14 cellular contexts compared by ENCODE assay signal in the genomic region with DNA sequence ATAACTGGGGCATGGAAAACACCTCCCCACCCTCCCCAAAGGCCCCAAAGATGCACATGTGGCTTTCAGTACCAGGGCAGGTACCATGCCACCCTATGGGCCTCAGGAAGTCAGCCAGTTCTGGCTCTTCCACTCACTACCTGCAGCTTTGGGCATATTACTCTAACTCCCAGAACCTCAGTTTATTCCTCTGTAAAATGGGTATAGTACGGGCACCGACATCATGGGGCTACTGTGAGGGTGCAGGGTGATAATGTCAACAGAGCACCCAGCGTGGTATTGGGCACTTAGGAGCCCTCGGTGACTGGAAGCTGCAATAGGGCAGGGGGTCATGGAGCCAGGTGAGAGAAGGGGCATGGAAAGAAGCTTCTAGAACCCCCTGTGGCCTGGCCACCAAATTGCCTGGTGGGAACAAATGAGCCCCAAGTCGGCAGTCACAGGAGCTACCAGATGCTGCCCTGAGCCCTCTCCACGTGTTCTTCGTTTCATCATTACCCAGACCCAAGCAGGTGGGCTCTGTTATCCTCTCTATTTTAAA.
A peak's percentile ranks its signal among the peaks of the same experiment; 100 is the strongest.
DNase-seq lines count a peak whose midpoint lies in the region; ATAC-seq, FAIRE-seq and TF ChIP-seq lines count a peak whose summit lies in the region.
"Had no signal": no experiment of that assay in that cellular context is flagged by ENCODE, and none has a peak within 500 bp of the region (broad histone marks: within the 10 kb centered on the region; RNA-seq: fewer than 3 reads in every experiment).

No MANE protein-coding gene starts in this region.

- H2BK120ac ChIP-seq in mesenchymal stem cell (ENCODE audit: low read depth, low read length) = no peak overlapping the region

- H3K27me3 Mint-ChIP-seq in activated T-cell treated with anti-CD3 and anti-CD28 coated beads, Interleukin-2, amount 50 U/mL, for 24 hours = no peaks in the 10 kb centered on the region

- peak overlapping the region in 1 of 2 experiments; percentile 28 for H3K18ac ChIP-seq in mesenchymal stem cell (ENCODE audit: low read depth in 1 of 2, low read length in 2 of 2)

- peak overlapping the region in 1 of 2 experiments; percentile 83 for H2BK12ac ChIP-seq in mesenchymal stem cell (ENCODE audit: low read length in 2 of 2)

- H3K27ac ChIP-seq in K562 (ENCODE audit: extremely low read depth, low read depth, low read length) (peak overlapping the region; percentile 54; the same call in 2 of the 3 replicates), mesenchymal stem cell (ENCODE audit: low read length, poor library complexity, severe bottlenecking) (no peak overlapping the region), transverse colon (peak overlapping the region in 3 of 4 donors; percentile 13 to 32 (median 29)), A673 (ENCODE audit: low read depth, low read length, poor library complexity, severe bottlenecking) (no peak overlapping the region), right cardiac atrium (ENCODE audit: low read length) (no peak overlapping the region), uterus (peak overlapping the region in 1 of 2 donors; percentile 34)
- H3K27ac ChIP-seq: BLaER1 treated with 17β-estradiol and CSF1 and Interleukin-3, amounts not matched to agents 10 nM and 100 nM had no signal

- H3K27me3 ChIP-seq in K562 (ENCODE audit: control insufficient read depth in 2 of 2, insufficient read depth in 2 of 2, low read length in 2 of 2) (no peaks in the 10 kb centered on the region), mesenchymal stem cell (ENCODE audit: control insufficient read depth in 1 of 2, insufficient read depth in 1 of 2, low read length in 2 of 2) (peaks cover 0 to 13% of the 10 kb centered on the region in 2 experiments), transverse colon (no peaks in the 10 kb centered on the region), A673 (replicated peaks; ENCODE audit: insufficient read depth, low read depth, low read length, poor library complexity) (no peaks in the 10 kb centered on the region), right cardiac atrium (ENCODE audit: control insufficient read depth, insufficient read depth) (no peaks in the 10 kb centered on the region), uterus (no peaks in the 10 kb centered on the region)
- H3K27me3 ChIP-seq: BLaER1 treated with 17β-estradiol and CSF1 and Interleukin-3, amounts not matched to agents 10 nM and 100 nM had no signal

- H3K4me1 ChIP-seq in K562 (replicated peaks in 1 of 2; ENCODE audit: control insufficient read depth in 2 of 2, insufficient read depth in 2 of 2, low read length in 2 of 2) (peaks cover 41 to 45% of the 10 kb centered on the region in 2 experiments), mesenchymal stem cell (ENCODE audit: control insufficient read depth, insufficient read depth, low read depth, low read length) (peaks cover 24% of the 10 kb centered on the region), transverse colon (peaks cover 10 to 30% (median 14%) of the 10 kb centered on the region in 4 donors), A673 (ENCODE audit: insufficient read depth, low read length, poor library complexity, severe bottlenecking) (no peaks in the 10 kb centered on the region), right cardiac atrium (ENCODE audit: control insufficient read depth, insufficient read depth, low read length) (peaks cover 12% of the 10 kb centered on the region), uterus (peaks cover 3 to 8% of the 10 kb centered on the region in 2 donors)

- H3K4me3 Mint-ChIP-seq in activated T-cell treated with anti-CD3 and anti-CD28 coated beads, Interleukin-2, amount 50 U/mL, for 24 hours = no peak overlapping the region

- H4K8ac ChIP-seq in mesenchymal stem cell (ENCODE audit: low read length) = peak overlapping the region; percentile 23

- no peaks in the 10 kb centered on the region for H3K79me1 ChIP-seq in mesenchymal stem cell (replicated peaks; ENCODE audit: low read length, poor library complexity, severe bottlenecking)

- TF ChIP-seq POLR2A in K562 (conservative IDR thresholded peaks at IDR 0.05) (no peak), transverse colon (IDR thresholded peaks at IDR 0.05) (no peak), uterus (IDR thresholded peaks at IDR 0.05) (no peak)

- intact Hi-C loops in K562 (cut with micrococcal nuclease) = loop anchor here (5.0 kb wide), 1 partner anchor 64 kb away; no protein-coding TSS in a partner anchor
- intact Hi-C loops in transverse colon (cut with DNase I; ENCODE audit: low total_unique reads) = loop anchor here (10.0 kb wide), 1 partner anchor 109 kb away; the partner anchor contains the start of gene RYBP
- intact Hi-C loops in A673 (cut with micrococcal nuclease; ENCODE audit: unreplicated experiment) = no loop called here
- intact Hi-C loops in right cardiac atrium (cut with DNase I) = no loop called here
- intact Hi-C loops in uterus (cut with DNase I; ENCODE audit: low total_unique reads) = no loop called here

- TF ChIP-seq RAD21 in K562 (CRISPR knock-in tag; conservative IDR thresholded peaks at IDR 0.05 in 1 of 2, IDR thresholded peaks at IDR 0.05 in 1 of 2) = no peak

- H3K9me3 Mint-ChIP-seq in activated T-cell treated with anti-CD3 and anti-CD28 coated beads, Interleukin-2, amount 50 U/mL, for 24 hours = no peaks in the 10 kb centered on the region

- FAIRE-seq in K562 (lab: Jason Lieb, UNC) = no peak

- no TSS peak for BruUV-seq in K562 (replicated peaks; lab: Mats Ljungman, UMichigan)
- no TSS peak for BruUV-seq in A673 (replicated peaks; lab: Mats Ljungman, UMichigan)

- H2AFZ ChIP-seq in K562 (ENCODE audit: low read depth, low read length) (peak overlapping the region; percentile 93), mesenchymal stem cell (ENCODE audit: low read depth, low read length) (no peak overlapping the region)

- H3K36me3 ChIP-seq in K562 (ENCODE audit: control insufficient read depth, insufficient read depth, low read length) (no peaks in the 10 kb centered on the region), mesenchymal stem cell (ENCODE audit: control insufficient read depth in 1 of 2, insufficient read depth in 2 of 2, low read depth in 1 of 2, low read length in 2 of 2) (no peaks in the 10 kb centered on the region), transverse colon (no peaks in the 10 kb centered on the region), A673 (ENCODE audit: insufficient read depth, low read length, poor library complexity, severe bottlenecking) (no peaks in the 10 kb centered on the region), uterus (no peaks in the 10 kb centered on the region)
- H3K36me3 ChIP-seq: BLaER1 treated with 17β-estradiol and CSF1 and Interleukin-3, amounts not matched to agents 10 nM and 100 nM had no signal

- TF ChIP-seq EP300 in K562 (IDR thresholded peaks at IDR 0.05; ENCODE audit: low read length) (no peak), transverse colon (IDR thresholded peaks at IDR 0.05; ENCODE audit: low read depth) (no peak)

- H3K4me1 Mint-ChIP-seq in activated T-cell treated with anti-CD3 and anti-CD28 coated beads, Interleukin-2, amount 50 U/mL, for 24 hours (ENCODE audit: low read depth) = peaks cover 9% of the 10 kb centered on the region

- H3K4me2 ChIP-seq in K562 (ENCODE audit: insufficient read depth, low read length) (no peak overlapping the region), mesenchymal stem cell (ENCODE audit: low read length, poor library complexity, severe bottlenecking) (no peak overlapping the region)

- POLR2A ChIA-PET in K562 (lab: Yijun Ruan, JAX) (interaction anchor here (1.2 to 1.3 kb wide), 3 partner anchors 14 to 32 kb away, joined by 3 to 6 read pairs (median 5); no protein-coding TSS in a partner anchor), A673 (lab: Charles Lee; ENCODE audit: low non-redundant PET) (no interaction called here)

- DNase-seq in activated T-cell treated with anti-CD3 and anti-CD28 coated beads, Interleukin-2, amount 50 U/mL, for 24 hours = peak; percentile 18
- DNase-seq in activated T-cell treated with anti-CD3 and anti-CD28 coated beads, Interleukin-2, amount 50 U/mL, for 1 hour = no peak
- DNase-seq in K562 (ENCODE audit: extremely low read depth in 1 of 4, low spot score in 3 of 4) (no peak), mesenchymal stem cell (no peak), transverse colon (no peak), A673 (ENCODE audit: low spot score) (no peak), right cardiac atrium (no peak), uterus (no peak)
- DNase-seq: GOT3; KG1; NCI-H1694; NCI-H2107; NK-92 treated with Interleukin-12 subunit alpha and Interleukin-12 subunit beta, amount 100 ng/mL, for 24 hours had no signal

- H3K4ac ChIP-seq in mesenchymal stem cell (ENCODE audit: low read depth in 1 of 2, low read length in 2 of 2) = no peak overlapping the region

- CTCF ChIA-PET in K562 (lab: Yijun Ruan, JAX; ENCODE audit: low intra/inter-chr PET ratio) (no interaction called here), A673 (lab: Charles Lee) (no interaction called here)

- no peaks in the 10 kb centered on the region for H3K79me2 ChIP-seq in K562 (ENCODE audit: control insufficient read depth, insufficient read depth, low read length)

- no peak overlapping the region for H2BK5ac ChIP-seq in mesenchymal stem cell (ENCODE audit: low read depth, low read length, poor library complexity, severe bottlenecking)

- peaks cover 2% of the 10 kb centered on the region for H3K9me1 ChIP-seq in K562 (ENCODE audit: control insufficient read depth, insufficient read depth, low read length)

- 78% methylated on average over 7 of the region's 7 CpGs for WGBS in K562 (ENCODE audit: insufficient coverage, low coverage, missing lambda C conversion rate)
- WGBS in mesenchymal stem cell = 88% methylated on average over 6 of the region's 7 CpGs
- 20 to 88% methylated on average over 1 to 7 of the region's 7 CpGs for WGBS in transverse colon (ENCODE audit: low coverage in 1 of 2), 2 donors
- 91% methylated on average over 7 of the region's 7 CpGs for WGBS in right cardiac atrium

- no peak overlapping the region for H3K14ac ChIP-seq in mesenchymal stem cell (ENCODE audit: low read length in 2 of 2)

- H2BK15ac ChIP-seq in mesenchymal stem cell (ENCODE audit: low read depth, poor library complexity, severe bottlenecking) = no peak overlapping the region

- H3K4me3 ChIP-seq in K562 = no peak overlapping the region
- no peak overlapping the region for H3K4me3 ChIP-seq in mesenchymal stem cell (ENCODE audit: insufficient read depth in 1 of 2, low read depth in 1 of 2, low read length in 2 of 2)
- H3K4me3 ChIP-seq in transverse colon = no peak overlapping the region
- no peak overlapping the region for H3K4me3 ChIP-seq in A673 (ENCODE audit: low read depth, low read length, poor library complexity, severe bottlenecking)
- no peak overlapping the region for H3K4me3 ChIP-seq in right cardiac atrium (ENCODE audit: low read length)
- no peak overlapping the region for H3K4me3 ChIP-seq in uterus
- H3K4me3 ChIP-seq: BLaER1 treated with 17β-estradiol and CSF1 and Interleukin-3, amounts not matched to agents 10 nM and 100 nM had no signal

- peak overlapping the region in 1 of 2 experiments; percentile 1; a peak in 1 of 4 replicates for H3K9ac ChIP-seq in K562 (ENCODE audit: insufficient read depth in 1 of 2, low read depth in 2 of 2, low read length in 2 of 2)
- H3K9ac ChIP-seq in mesenchymal stem cell (ENCODE audit: low read length) = no peak overlapping the region
- H3K9ac ChIP-seq: BLaER1 treated with 17β-estradiol and CSF1 and Interleukin-3, amounts not matched to agents 10 nM and 100 nM had no signal

- no peak for TF ChIP-seq CTCF in K562 (IDR thresholded peaks at IDR 0.05 in 2 of 3, conservative IDR thresholded peaks at IDR 0.05 in 1 of 3; ENCODE audit: insufficient read depth in 2 of 3, low read depth in 1 of 3, low read length in 3 of 3)
- TF ChIP-seq CTCF in transverse colon (IDR thresholded peaks at IDR 0.05) = no peak
- TF ChIP-seq CTCF in A673 (conservative IDR thresholded peaks at IDR 0.05; ENCODE audit: low read depth, low read length) = no peak
- TF ChIP-seq CTCF in uterus (IDR thresholded peaks at IDR 0.05) = no peak

- H2AK5ac ChIP-seq in mesenchymal stem cell (ENCODE audit: low read length, severe bottlenecking) = no peak overlapping the region

- in situ Hi-C loops in K562 (cut with MboI) = no loop called here
- in situ Hi-C loops in transverse colon (cut with MboI; ENCODE audit: low pct_ligation_motif_present in 1 of 4, low pct_unique_long_range_greater_than_20kb in 1 of 4, low sequenced_read_pairs in 3 of 4) = no loop called here

- no peak overlapping the region for H3K27ac Mint-ChIP-seq in activated T-cell treated with anti-CD3 and anti-CD28 coated beads, Interleukin-2, amount 50 U/mL, for 24 hours

- ATAC-seq in K562 (no peak), right cardiac atrium (no peak)

- H3K9me3 ChIP-seq in K562 (replicated peaks; ENCODE audit: control insufficient read depth, insufficient read depth, low read depth, low read length) (no peaks in the 10 kb centered on the region; the same call in 1 of the 2 replicates), mesenchymal stem cell (ENCODE audit: control insufficient read depth, low read length) (no peaks in the 10 kb centered on the region), transverse colon (no peaks in the 10 kb centered on the region), A673 (ENCODE audit: low read depth, low read length, poor library complexity, severe bottlenecking) (no peaks in the 10 kb centered on the region), right cardiac atrium (ENCODE audit: control insufficient read depth, low read length) (no peaks in the 10 kb centered on the region), uterus (no peaks in the 10 kb centered on the region)
- H3K9me3 ChIP-seq: BLaER1 treated with 17β-estradiol and CSF1 and Interleukin-3, amounts not matched to agents 10 nM and 100 nM had no signal

- no peak overlapping the region for H3K23ac ChIP-seq in mesenchymal stem cell (ENCODE audit: low read length in 2 of 2)

- no peak overlapping the region for H4K91ac ChIP-seq in mesenchymal stem cell (ENCODE audit: low read length)

- H4K20me1 ChIP-seq in K562 (replicated peaks; ENCODE audit: control insufficient read depth, insufficient read depth, low read length) = no peaks in the 10 kb centered on the region
- H4K20me1 ChIP-seq: BLaER1 treated with 17β-estradiol and CSF1 and Interleukin-3, amounts not matched to agents 10 nM and 100 nM had no signal

- no peaks in the 10 kb centered on the region for H3K36me3 Mint-ChIP-seq in activated T-cell treated with anti-CD3 and anti-CD28 coated beads, Interleukin-2, amount 50 U/mL, for 24 hours (ENCODE audit: low read depth)

Comparison
In these comparisons a context has a peak if more than half of its experiments do, and no peak if none do; other contexts are left out.
1. H3K27ac ChIP-seq: peak in K562 (single experiment) and transverse colon (3 of 4); none in mesenchymal stem cell (single experiment), A673 (single experiment) and right cardiac atrium (single experiment).
2. intact Hi-C loops: an anchor here in K562 (5.0 kb wide) and transverse colon (10.0 kb wide); none called in A673, right cardiac atrium and uterus.